Comparison of ENCODE assay signal across 21 cellular contexts in genomic region chr16:11174141-11174540, GRCh38.
DNase-seq lines count a peak whose midpoint lies in the region; ATAC-seq, FAIRE-seq and TF ChIP-seq lines count a peak whose summit lies in the region.
"Had no signal": no experiment of that assay in that cellular context is flagged by ENCODE, and none has a peak within 500 bp of the region (broad histone marks: within the 10 kb centered on the region; RNA-seq: fewer than 3 reads in every experiment).

No MANE protein-coding gene starts in this region.

- no peak for TF ChIP-seq EP300 in HepG2 (IDR thresholded peaks at IDR 0.05; ENCODE audit: low read depth in 2 of 2, low read length in 2 of 2)
- no peak for TF ChIP-seq EP300 in HepG2 (CRISPR knock-in tag; IDR thresholded peaks at IDR 0.05; ENCODE audit: borderline replicate concordance)
- TF ChIP-seq EP300 in H1 (IDR thresholded peaks at IDR 0.05; ENCODE audit: borderline replicate concordance in 1 of 2, low read depth in 2 of 2, low read length in 2 of 2), result no peak

- no peak for TF ChIP-seq RAD21 in HepG2 (CRISPR knock-in tag; IDR thresholded peaks at IDR 0.05)
- TF ChIP-seq RAD21 in H1 (IDR thresholded peaks at IDR 0.05 in 1 of 2, conservative IDR thresholded peaks at IDR 0.05 in 1 of 2; ENCODE audit: low read depth in 2 of 2, low read length in 2 of 2), result no peak

- H3K4me1 Mint-ChIP-seq in stimulated activated memory B cell treated with anti-CD40 and anti-IgM and Interleukin-4, amounts not matched to agents 10 μg/mL and 1 μg/mL and 100 μg/mL, for 72 hours, result peaks cover 78% of the 10 kb centered on the region

- 0 out of 2 replicates have a peak, but pooled peaks cover 4% of the 10 kb centered on the region for H3K23me2 ChIP-seq in H1 (ENCODE audit: low read depth, low read length)

- H2AK5ac ChIP-seq in H1 (ENCODE audit: low read depth, low read length), result no peak overlapping the region

- H3K9ac ChIP-seq in HepG2 (ENCODE audit: insufficient read depth, low read depth, low read length), result no peak overlapping the region
- no peak overlapping the region for H3K9ac ChIP-seq in OCI-LY3 (ENCODE audit: low read length)
- no peak overlapping the region; a peak in 1 of 7 replicates for H3K9ac ChIP-seq in H1 (replicated peaks in 1 of 4; ENCODE audit: extremely low read depth in 1 of 4, low read depth in 3 of 4, low read length in 3 of 4)
- H3K9ac ChIP-seq: BLaER1 had no signal

- H3K36me3 ChIP-seq in HepG2 (replicated peaks in 1 of 2; ENCODE audit: control insufficient read depth in 1 of 2, insufficient read depth in 2 of 2, low read length in 2 of 2), result no peaks in the 10 kb centered on the region
- no peaks in the 10 kb centered on the region for H3K36me3 ChIP-seq in right lobe of liver
- H3K36me3 ChIP-seq in OCI-LY3 (replicated peaks; ENCODE audit: low read depth, low read length), result peaks cover 16% of the 10 kb centered on the region
- peaks cover 0 to 3% (median under 1%) of the 10 kb centered on the region in 4 experiments; a peak in 1 of 8 replicates for H3K36me3 ChIP-seq in H1 (ENCODE audit: control insufficient read depth in 2 of 4, insufficient read depth in 4 of 4, low read length in 3 of 4)
- no peaks in the 10 kb centered on the region for H3K36me3 ChIP-seq in aorta (ENCODE audit: control insufficient read depth in 1 of 2, insufficient read depth in 2 of 2, low read length in 1 of 2)

- H3K4me1 ChIP-seq in HepG2 (ENCODE audit: insufficient read depth, low read length), result no peaks in the 10 kb centered on the region
- no peaks in the 10 kb centered on the region for H3K4me1 ChIP-seq in right lobe of liver
- H3K4me1 ChIP-seq in OCI-LY3 (ENCODE audit: low read length), result peaks cover 54% of the 10 kb centered on the region
- no peaks in the 10 kb centered on the region for H3K4me1 ChIP-seq in H1 (replicated peaks in 1 of 4; ENCODE audit: control insufficient read depth in 3 of 4, insufficient read depth in 4 of 4, low read length in 3 of 4)
- H3K4me1 ChIP-seq in aorta (ENCODE audit: control insufficient read depth in 1 of 2, insufficient read depth in 2 of 2, low read length in 2 of 2), result no peaks in the 10 kb centered on the region

- H3K4me2 ChIP-seq in HepG2 (ENCODE audit: low read depth, low read length) (no peak overlapping the region), OCI-LY3 (ENCODE audit: low read length) (0 out of 2 replicates have a peak overlapping the region, but pooled peaks have one; percentile 54), H1 (ENCODE audit: insufficient read depth in 1 of 2, low read depth in 2 of 2, low read length in 2 of 2) (no peak overlapping the region)

- no peak overlapping the region for H4K5ac ChIP-seq in H1 (ENCODE audit: insufficient read length, low read depth, low read length)

- TF ChIP-seq POLR2A in HepG2 (IDR thresholded peaks at IDR 0.05; ENCODE audit: insufficient read depth in 1 of 2, low read depth in 2 of 2, low read length in 2 of 2) (no peak), right lobe of liver (IDR thresholded peaks at IDR 0.05) (no peak), H1 (IDR thresholded peaks at IDR 0.05; ENCODE audit: control extremely low read depth in 1 of 2, low read depth in 2 of 2, low read length in 2 of 2) (no peak)

- H3K9me3 ChIP-seq in HepG2 (ENCODE audit: low read length), result no peaks in the 10 kb centered on the region
- H3K9me3 ChIP-seq in right lobe of liver, result no peaks in the 10 kb centered on the region
- no peaks in the 10 kb centered on the region for H3K9me3 ChIP-seq in OCI-LY3 (ENCODE audit: insufficient read depth, low read length)
- H3K9me3 ChIP-seq in H1 (ENCODE audit: insufficient read depth in 2 of 2, low read depth in 1 of 2, low read length in 1 of 2), result no peaks in the 10 kb centered on the region
- H3K9me3 ChIP-seq in aorta (ENCODE audit: control insufficient read depth, low read length), result no peaks in the 10 kb centered on the region
- H3K9me3 ChIP-seq: BLaER1 had no signal

- H3K79me1 ChIP-seq in H1 (ENCODE audit: low read depth, low read length), result no peaks in the 10 kb centered on the region

- no peak for FAIRE-seq in HepG2 (lab: Jason Lieb, UNC)
- no peak for FAIRE-seq in H1 (lab: Jason Lieb, UNC)
- FAIRE-seq: GM19239 had no signal

- no peak overlapping the region for H3K56ac ChIP-seq in H1 (replicated peaks; ENCODE audit: insufficient read length, low read depth, low read length)

- no TSS peak for BruUV-seq in HepG2 (replicated peaks; lab: Mats Ljungman, UMichigan)

- H3K36me3 Mint-ChIP-seq in stimulated activated memory B cell treated with anti-CD40 and anti-IgM and Interleukin-4, amounts not matched to agents 10 μg/mL and 1 μg/mL and 100 μg/mL, for 72 hours, result peaks cover 68% of the 10 kb centered on the region

- no peak overlapping the region for H2BK20ac ChIP-seq in H1 (ENCODE audit: low read length)

- POLR2A ChIA-PET in HepG2 (lab: Yijun Ruan, JAX), result no interaction called here
- POLR2A ChIA-PET in H1 (lab: Charles Lee; ENCODE audit: partially characterized antibody), result no interaction called here

- no peak overlapping the region for H2BK5ac ChIP-seq in H1 (ENCODE audit: low read depth, low read length)

- no peak overlapping the region for H3K14ac ChIP-seq in H1 (ENCODE audit: insufficient read length)

- H4K20me1 ChIP-seq in HepG2 (ENCODE audit: insufficient read depth, low read length) (no peaks in the 10 kb centered on the region), OCI-LY3 (ENCODE audit: insufficient read depth, low read length) (no peaks in the 10 kb centered on the region), H1 (replicated peaks in 1 of 2; ENCODE audit: control insufficient read depth in 1 of 2, insufficient read depth in 2 of 2, low read length in 2 of 2) (peaks cover 0 to 5% of the 10 kb centered on the region in 2 experiments)

- no peak overlapping the region for H3K23ac ChIP-seq in H1 (ENCODE audit: insufficient read length)

- H3K27ac Mint-ChIP-seq in stimulated activated memory B cell treated with anti-CD40 and anti-IgM and Interleukin-4, amounts not matched to agents 10 μg/mL and 1 μg/mL and 100 μg/mL, for 72 hours, result peak overlapping the region; percentile 94

- no peak overlapping the region for H4K91ac ChIP-seq in H1 (replicated peaks; ENCODE audit: insufficient read length, low read length)

- DNase-seq in HepG2 (ENCODE audit: low spot score), result no peak
- no peak for DNase-seq in right lobe of liver
- DNase-seq in H1 (ENCODE audit: low read depth in 1 of 2, low spot score in 2 of 2), result no peak
- no peak for DNase-seq in GM19238 (ENCODE audit: insufficient read length, low spot score)
- no peak for DNase-seq in aorta
- no peak for DNase-seq in NOMO-1 (lab: John Stamatoyannopoulos, UW; ENCODE audit: unreplicated experiment in 2 of 2)
- DNase-seq: CD4-positive, alpha-beta memory T cell; Kasumi-1; NCI-H1694; NCI-H2081; NCI-H2171; NCI-H345; NCI-H524; PC-3; Right ventricle myocardium superior had no signal

- H3K27me3 ChIP-seq in HepG2 (ENCODE audit: control insufficient read depth in 1 of 2, insufficient read depth in 2 of 2, low read length in 2 of 2), result no peaks in the 10 kb centered on the region
- no peaks in the 10 kb centered on the region for H3K27me3 ChIP-seq in right lobe of liver
- H3K27me3 ChIP-seq in OCI-LY3 (ENCODE audit: low read depth, low read length), result no peaks in the 10 kb centered on the region
- no peaks in the 10 kb centered on the region for H3K27me3 ChIP-seq in H1 (replicated peaks in 1 of 4; ENCODE audit: control insufficient read depth in 3 of 4, extremely low read depth in 1 of 4, insufficient read depth in 3 of 4, low read length in 3 of 4)
- no peaks in the 10 kb centered on the region for H3K27me3 ChIP-seq in aorta (ENCODE audit: control insufficient read depth in 1 of 2, insufficient read depth in 2 of 2, low read length in 1 of 2)
- H3K27me3 ChIP-seq: BLaER1 had no signal

- no peak overlapping the region for H2BK120ac ChIP-seq in H1 (replicated peaks; ENCODE audit: low read depth, low read length)

- WGBS in HepG2 (ENCODE audit: low lambda C conversion rate), result 97% methylated on average over 19 of the region's 26 CpGs
- WGBS in right lobe of liver (ENCODE audit: insufficient coverage, low coverage, low lambda C conversion rate, missing lambda C conversion rate), result 97% methylated on average over 15 of the region's 26 CpGs
- 94% methylated on average over 26 of the region's 26 CpGs; no CpG with 5 or more reads in 1 of the 2 experiments for WGBS in H1 (ENCODE audit: extremely low coverage in 1 of 2, insufficient coverage in 1 of 2, insufficient read length in 1 of 2, insufficient replicate concordance in 2 of 2, low coverage in 1 of 2, low lambda C conversion rate in 2 of 2, missing lambda C conversion rate in 1 of 2), 2 experiments
- 97 to 98% methylated on average over 26 of the region's 26 CpGs for WGBS in aorta, 2 donors

- intact Hi-C loops in HepG2 (cut with micrococcal nuclease; ENCODE audit: unreplicated experiment), result no loop called here
- intact Hi-C loops in right lobe of liver (cut with DNase I), result no loop called here
- intact Hi-C loops in aorta (cut with DNase I), result no loop called here

- no peak overlapping the region for H2BK15ac ChIP-seq in H1 (ENCODE audit: low read length)

- H3K4me3 ChIP-seq in HepG2 (replicated peaks in 1 of 3; ENCODE audit: insufficient read depth in 1 of 3, low read depth in 2 of 3, low read length in 3 of 3), result no peak overlapping the region
- H3K4me3 ChIP-seq in right lobe of liver, result no peak overlapping the region
- H3K4me3 ChIP-seq in OCI-LY3 (ENCODE audit: low read length), result no peak overlapping the region
- H3K4me3 ChIP-seq in H1 (ENCODE audit: extremely low read depth in 1 of 4, insufficient read depth in 2 of 4, low read depth in 3 of 4, low read length in 4 of 4), result no peak overlapping the region
- no peak overlapping the region for H3K4me3 ChIP-seq in aorta (ENCODE audit: low read length in 2 of 2)
- H3K4me3 ChIP-seq: BLaER1, SK-N-MC had no signal

- H3K9me3 Mint-ChIP-seq in stimulated activated memory B cell treated with anti-CD40 and anti-IgM and Interleukin-4, amounts not matched to agents 10 μg/mL and 1 μg/mL and 100 μg/mL, for 72 hours, result no peaks in the 10 kb centered on the region
- H3K9me3 Mint-ChIP-seq: IgD-negative memory B cell had no signal

- no peak overlapping the region for H3K4ac ChIP-seq in H1 (replicated peaks; ENCODE audit: insufficient read length, low read depth, low read length)

- peak overlapping the region; percentile 19 for H3K4me3 Mint-ChIP-seq in stimulated activated memory B cell treated with anti-CD40 and anti-IgM and Interleukin-4, amounts not matched to agents 10 μg/mL and 1 μg/mL and 100 μg/mL, for 72 hours
- H3K4me3 Mint-ChIP-seq: CD4-positive, alpha-beta memory T cell had no signal

- TF ChIP-seq CTCF in HepG2 (CRISPR knock-in tag; IDR thresholded peaks at IDR 0.05) (no peak), right lobe of liver (IDR thresholded peaks at IDR 0.05) (no peak), OCI-LY3 (IDR thresholded peaks at IDR 0.05; ENCODE audit: low read depth, low read length) (no peak), H1 (IDR thresholded peaks at IDR 0.05; ENCODE audit: control extremely low read depth in 1 of 3, insufficient read depth in 1 of 3, low read depth in 1 of 3, low read length in 3 of 3) (no peak)

- CTCF ChIA-PET in HepG2 (lab: Yijun Ruan, JAX; ENCODE audit: low intra/inter-chr PET ratio, low total read pairs) (no interaction called here), H1 (lab: Charles Lee; ENCODE audit: partially characterized antibody) (interaction anchor here (1.4 kb wide), 1 partner anchor 13 kb away, joined by 3 read pairs; no protein-coding TSS in a partner anchor)

- H2AFZ ChIP-seq in HepG2 (ENCODE audit: low read length), result no peak overlapping the region
- no peak overlapping the region for H2AFZ ChIP-seq in OCI-LY3 (ENCODE audit: low read depth, low read length)
- H2AFZ ChIP-seq in H1 (ENCODE audit: low read length), result no peak overlapping the region

- H3K18ac ChIP-seq in H1 (ENCODE audit: extremely low read depth, low read length), result no peak overlapping the region; the same call in 1 of the 2 replicates

- H3K27me3 Mint-ChIP-seq in stimulated activated memory B cell treated with anti-CD40 and anti-IgM and Interleukin-4, amounts not matched to agents 10 μg/mL and 1 μg/mL and 100 μg/mL, for 72 hours, result no peaks in the 10 kb centered on the region
- H3K27me3 Mint-ChIP-seq: CD4-positive, alpha-beta memory T cell; IgD-negative memory B cell had no signal

- no peak for ATAC-seq in HepG2
- ATAC-seq in right lobe of liver, result no peak
- no peak for ATAC-seq in stimulated activated memory B cell treated with anti-CD40 and anti-IgM and Interleukin-4, amounts not matched to agents 10 μg/mL and 1 μg/mL and 100 μg/mL, for 72 hours
- no peak for ATAC-seq in aorta (ENCODE audit: low FRiP score)
- ATAC-seq: PC-3 had no signal

- H3K27ac ChIP-seq in HepG2 (ENCODE audit: extremely low read length, insufficient read depth, low read length) (no peak overlapping the region), right lobe of liver (no peak overlapping the region), OCI-LY3 (ENCODE audit: low read length) (peak overlapping the region; percentile 97), H1 (ENCODE audit: low read depth, low read length) (no peak overlapping the region), aorta (ENCODE audit: low read depth in 1 of 2, low read length in 2 of 2) (no peak overlapping the region)
- H3K27ac ChIP-seq: SK-N-MC had no signal

- peak overlapping the region; percentile 42; the same call in 1 of the 2 replicates for H4K8ac ChIP-seq in H1 (ENCODE audit: extremely low read depth, insufficient read depth, low read length)

- H3K79me2 ChIP-seq in HepG2 (ENCODE audit: insufficient read depth, low read length) (no peaks in the 10 kb centered on the region), OCI-LY3 (ENCODE audit: low read length) (no peaks in the 10 kb centered on the region), H1 (ENCODE audit: control insufficient read depth in 1 of 2, insufficient read depth in 2 of 2, low read length in 2 of 2) (peaks cover 0 to 4% of the 10 kb centered on the region in 2 experiments; a peak in 1 of 4 replicates)

- H2BK12ac ChIP-seq in H1 (ENCODE audit: low read depth, low read length), result no peak overlapping the region

- in situ Hi-C loops in HepG2 (cut with HindIII; ENCODE audit: extremely low pct_ligation_motif_present, low pct_unique_long_range_greater_than_20kb), result no loop called here
